18 cellular contexts compared by ENCODE assay signal in genomic region chr6:166932616-166933015, GRCh38.
"Had no signal": no experiment of that assay in that cellular context is flagged by ENCODE, and none has a peak within 500 bp of the region (broad histone marks: within the 10 kb centered on the region; RNA-seq: fewer than 3 reads in every experiment).

No MANE protein-coding gene starts in this region.

- H3K27me3 Mint-ChIP-seq: activated naive CD8-positive, alpha-beta T cell; dendritic cell treated with granulocyte-macrophage colony-stimulating factor and Interleukin-4, amounts not matched to agents 40 ng/mL and 50 ng/mL, for 4 days; stimulated activated naive CD8-positive, alpha-beta T cell treated with anti-CD3 and anti-CD28 coated beads, Interleukin-15, Interleukin-2, amounts not matched to agents 100 ng/mL and 50 ng/mL, for 24 hours had no signal

- H3K36me3 ChIP-seq: ovary, uterus had no signal

- ATAC-seq: natural killer cell had no signal

- H3K4me1 ChIP-seq: tibial nerve, uterus had no signal

- H3K9me3 Mint-ChIP-seq: activated T-helper 2 cell treated with anti-CD3 and anti-CD28 coated beads, Interferon-gamma antibody, Interleukin-2, Interleukin-4, amounts not matched to agents 10 μg/mL and 5 μg/mL and 100 μg/mL, durations not matched to agents 14 hours and 24 hours and 36 hours; dendritic cell treated with granulocyte-macrophage colony-stimulating factor and Interleukin-4, amounts not matched to agents 40 ng/mL and 50 ng/mL, for 4 days; immature natural killer cell; natural killer cell; stimulated activated naive CD8-positive, alpha-beta T cell treated with anti-CD3 and anti-CD28 coated beads, Interleukin-15, Interleukin-2, amounts not matched to agents 100 ng/mL and 50 ng/mL, for 24 hours had no signal

- H3K27ac Mint-ChIP-seq: activated T-helper 2 cell treated with anti-CD3 and anti-CD28 coated beads, Interferon-gamma antibody, Interleukin-2, Interleukin-4, amounts not matched to agents 10 μg/mL and 5 μg/mL and 100 μg/mL, durations not matched to agents 14 hours and 24 hours and 36 hours; stimulated activated naive CD8-positive, alpha-beta T cell treated with anti-CD3 and anti-CD28 coated beads, Interleukin-15, Interleukin-2, amounts not matched to agents 100 ng/mL and 50 ng/mL, for 24 hours had no signal

- H3K4me3 ChIP-seq: esophagus squamous epithelium, ovary, sigmoid colon, tibial nerve, uterus had no signal

- H3K27ac ChIP-seq: esophagus squamous epithelium, ovary, sigmoid colon, tibial nerve, uterus had no signal

- H3K36me3 Mint-ChIP-seq: natural killer cell had no signal

- H3K4me3 Mint-ChIP-seq: activated naive CD8-positive, alpha-beta T cell; dendritic cell treated with granulocyte-macrophage colony-stimulating factor and Interleukin-4, amounts not matched to agents 40 ng/mL and 50 ng/mL, for 4 days; immature natural killer cell; natural killer cell; stimulated activated naive CD8-positive, alpha-beta T cell treated with anti-CD3 and anti-CD28 coated beads, Interleukin-15, Interleukin-2, amounts not matched to agents 100 ng/mL and 50 ng/mL, for 24 hours had no signal

- H3K9me3 ChIP-seq: esophagus squamous epithelium, ovary, sigmoid colon, tibial nerve, uterus had no signal

- DNase-seq: activated CD4-positive, alpha-beta T cell treated with anti-CD3 and anti-CD28 coated beads for 48 hours; activated CD4-positive, CD25-positive, alpha-beta regulatory T cell; activated T-cell treated with anti-CD3 and anti-CD28 coated beads for 4 hours; effector CD8-positive, alpha-beta T cell; esophagus squamous epithelium; immature natural killer cell; kidney glomerular epithelial cell; mesendoderm; natural killer cell; ovary; sigmoid colon; SW 1271; uterus had no signal

- H3K27me3 ChIP-seq: esophagus squamous epithelium, ovary, sigmoid colon, tibial nerve, uterus had no signal
